In the genomic region with DNA sequence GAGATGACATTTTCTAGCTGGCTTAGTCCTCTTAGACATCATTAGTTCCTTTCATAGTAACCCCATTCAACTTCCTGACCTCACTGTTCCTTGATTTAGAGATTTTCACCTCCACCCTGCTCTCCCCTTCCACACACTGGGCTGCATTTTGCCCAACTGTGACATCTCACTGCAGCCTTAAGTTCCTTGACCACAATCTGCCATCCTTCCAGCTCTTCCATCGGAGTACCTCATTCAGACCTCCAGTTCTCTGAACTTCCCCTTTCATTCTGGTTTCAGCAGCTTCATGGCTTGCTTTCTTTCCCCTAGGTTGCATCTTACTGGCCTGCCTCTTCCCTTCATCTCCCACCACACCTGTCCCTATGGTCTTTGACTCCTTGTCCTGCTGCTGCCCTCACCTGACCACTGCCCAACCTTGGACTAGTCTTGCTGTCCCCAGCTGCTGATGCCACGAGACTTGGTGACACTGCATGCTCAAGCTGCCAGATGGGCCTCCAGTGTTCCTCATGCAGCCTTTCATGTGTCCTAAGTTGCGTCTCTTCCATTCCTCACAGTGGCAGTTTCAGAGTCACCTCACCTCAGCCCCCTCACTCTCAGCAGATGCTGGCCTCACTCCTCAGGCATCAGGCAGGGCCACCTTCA, we compare ENCODE assay signal across 1 cellular context.
TF ChIP-seq lines count a peak whose summit lies in the region.

No MANE protein-coding gene starts in this region.

TF ChIP-seq in HCT116, 20 proteins besides CTCF, POLR2A, EP300 and RAD21:
- TF ChIP-seq, protein P1, sequence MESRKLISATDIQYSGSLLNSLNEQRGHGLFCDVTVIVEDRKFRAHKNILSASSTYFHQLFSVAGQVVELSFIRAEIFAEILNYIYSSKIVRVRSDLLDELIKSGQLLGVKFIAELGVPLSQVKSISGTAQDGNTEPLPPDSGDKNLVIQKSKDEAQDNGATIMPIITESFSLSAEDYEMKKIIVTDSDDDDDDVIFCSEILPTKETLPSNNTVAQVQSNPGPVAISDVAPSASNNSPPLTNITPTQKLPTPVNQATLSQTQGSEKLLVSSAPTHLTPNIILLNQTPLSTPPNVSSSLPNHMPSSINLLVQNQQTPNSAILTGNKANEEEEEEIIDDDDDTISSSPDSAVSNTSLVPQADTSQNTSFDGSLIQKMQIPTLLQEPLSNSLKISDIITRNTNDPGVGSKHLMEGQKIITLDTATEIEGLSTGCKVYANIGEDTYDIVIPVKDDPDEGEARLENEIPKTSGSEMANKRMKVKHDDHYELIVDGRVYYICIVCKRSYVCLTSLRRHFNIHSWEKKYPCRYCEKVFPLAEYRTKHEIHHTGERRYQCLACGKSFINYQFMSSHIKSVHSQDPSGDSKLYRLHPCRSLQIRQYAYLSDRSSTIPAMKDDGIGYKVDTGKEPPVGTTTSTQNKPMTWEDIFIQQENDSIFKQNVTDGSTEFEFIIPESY (IDR thresholded peaks at IDR 0.05; ENCODE audit: extremely low read depth, insufficient replicate concordance, low read length) = no peak
- TF ChIP-seq, protein P2, sequence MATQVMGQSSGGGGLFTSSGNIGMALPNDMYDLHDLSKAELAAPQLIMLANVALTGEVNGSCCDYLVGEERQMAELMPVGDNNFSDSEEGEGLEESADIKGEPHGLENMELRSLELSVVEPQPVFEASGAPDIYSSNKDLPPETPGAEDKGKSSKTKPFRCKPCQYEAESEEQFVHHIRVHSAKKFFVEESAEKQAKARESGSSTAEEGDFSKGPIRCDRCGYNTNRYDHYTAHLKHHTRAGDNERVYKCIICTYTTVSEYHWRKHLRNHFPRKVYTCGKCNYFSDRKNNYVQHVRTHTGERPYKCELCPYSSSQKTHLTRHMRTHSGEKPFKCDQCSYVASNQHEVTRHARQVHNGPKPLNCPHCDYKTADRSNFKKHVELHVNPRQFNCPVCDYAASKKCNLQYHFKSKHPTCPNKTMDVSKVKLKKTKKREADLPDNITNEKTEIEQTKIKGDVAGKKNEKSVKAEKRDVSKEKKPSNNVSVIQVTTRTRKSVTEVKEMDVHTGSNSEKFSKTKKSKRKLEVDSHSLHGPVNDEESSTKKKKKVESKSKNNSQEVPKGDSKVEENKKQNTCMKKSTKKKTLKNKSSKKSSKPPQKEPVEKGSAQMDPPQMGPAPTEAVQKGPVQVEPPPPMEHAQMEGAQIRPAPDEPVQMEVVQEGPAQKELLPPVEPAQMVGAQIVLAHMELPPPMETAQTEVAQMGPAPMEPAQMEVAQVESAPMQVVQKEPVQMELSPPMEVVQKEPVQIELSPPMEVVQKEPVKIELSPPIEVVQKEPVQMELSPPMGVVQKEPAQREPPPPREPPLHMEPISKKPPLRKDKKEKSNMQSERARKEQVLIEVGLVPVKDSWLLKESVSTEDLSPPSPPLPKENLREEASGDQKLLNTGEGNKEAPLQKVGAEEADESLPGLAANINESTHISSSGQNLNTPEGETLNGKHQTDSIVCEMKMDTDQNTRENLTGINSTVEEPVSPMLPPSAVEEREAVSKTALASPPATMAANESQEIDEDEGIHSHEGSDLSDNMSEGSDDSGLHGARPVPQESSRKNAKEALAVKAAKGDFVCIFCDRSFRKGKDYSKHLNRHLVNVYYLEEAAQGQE (IDR thresholded peaks at IDR 0.05; ENCODE audit: low read depth) = no peak
- no peak for TF ChIP-seq ZNF274 (IDR thresholded peaks at IDR 0.05; ENCODE audit: low read depth, low read length)
- no peak for TF ChIP-seq YY1 (IDR thresholded peaks at IDR 0.05; ENCODE audit: extremely low read depth, insufficient replicate concordance, low read depth, low read length)
- no peak for TF ChIP-seq SRF (IDR thresholded peaks at IDR 0.05; ENCODE audit: low read depth)
- no peak; the same call in 1 of the 2 replicates for TF ChIP-seq POLR2AphosphoS5 (IDR thresholded peaks at IDR 0.05; ENCODE audit: low read depth, low read length)
- TF ChIP-seq EZH2 (IDR thresholded peaks at IDR 0.05) = no peak
- TF ChIP-seq ZFX (IDR thresholded peaks at IDR 0.05) = no peak
- TF ChIP-seq FOSL1 (IDR thresholded peaks at IDR 0.05; ENCODE audit: low read depth) = no peak
- TF ChIP-seq TCF7L2 (IDR thresholded peaks at IDR 0.05; ENCODE audit: borderline replicate concordance, extremely low read depth, insufficient read depth, insufficient read length) = no peak
- TF ChIP-seq CBX3 (IDR thresholded peaks at IDR 0.05; ENCODE audit: low read depth) = no peak
- no peak for TF ChIP-seq JUND (IDR thresholded peaks at IDR 0.05)
- no peak for TF ChIP-seq SIN3A (IDR thresholded peaks at IDR 0.05; ENCODE audit: low read depth)
